17 cellular contexts compared by ENCODE assay signal in genomic region chr12:77816196-77816595, GRCh38. TPM values are rescaled to one million over a fixed set of nuclear protein-coding genes. Genes with fewer than 3 reads are reported as not detected.
DNase-seq lines count a peak whose midpoint lies in the region; ATAC-seq, FAIRE-seq and TF ChIP-seq lines count a peak whose summit lies in the region.
"Had no signal": no experiment of that assay in that cellular context is flagged by ENCODE, and none has a peak within 500 bp of the region (broad histone marks: within the 10 kb centered on the region; RNA-seq: fewer than 3 reads in every experiment).

No MANE protein-coding gene starts in this region.

- ATAC-seq in HG02678 (IDR thresholded peaks at IDR 0.05; ENCODE audit: unreplicated experiment): peak; percentile 87
- ATAC-seq in HG03442 (IDR thresholded peaks at IDR 0.05; ENCODE audit: unreplicated experiment): peak; percentile 90
- ATAC-seq: natural killer cell had no signal

- H3K4me3 ChIP-seq in GM12865 (ENCODE audit: low read depth, low read length): no peak overlapping the region
- H3K4me3 ChIP-seq: smooth muscle cell had no signal

- H3K4me1 Mint-ChIP-seq in activated CD4-positive, alpha-beta T cell treated with anti-CD3 and anti-CD28 coated beads, Interleukin-2, amount 10 ng/mL, durations not matched to agents 24 days and 14 days: no peaks in the 10 kb centered on the region
- H3K4me1 Mint-ChIP-seq: central memory CD8-positive, alpha-beta T cell; natural killer cell had no signal

- DNase-seq in GM12865 (ENCODE audit: low read depth) (peak; percentile 59), GM19239 (ENCODE audit: insufficient read length, low spot score) (peak; percentile 1), head of caudate nucleus (no peak), NAMALWA (ENCODE audit: low spot score) (no peak), dedifferentiated amniotic fluid mesenchymal stem cell (ENCODE audit: extremely low spot score) (no peak)
- DNase-seq in activated CD4-positive, alpha-beta T cell treated with anti-CD3 and anti-CD28 coated beads, Interleukin-2, amount 10 ng/mL, durations not matched to agents 24 days and 14 days: no peak
- DNase-seq: activated CD4-positive, alpha-beta T cell treated with anti-CD3 and anti-CD28 coated beads for 1 hour; activated naive CD4-positive, alpha-beta T cell; EL; H9; natural killer cell; SHP77 treated with DMSO at 0.1 percent for 48 hours had no signal

- intact Hi-C loops in activated CD4-positive, alpha-beta T cell treated with anti-CD3 and anti-CD28 coated beads, Interleukin-2, amount 10 ng/mL, durations not matched to agents 24 days and 14 days (cut with micrococcal nuclease): no loop called here
- intact Hi-C loops in head of caudate nucleus (cut with DNase I): no loop called here

- FAIRE-seq in GM19239 (lab: Jason Lieb, UNC): no peak
- FAIRE-seq: islet of Langerhans had no signal

- no peak for TF ChIP-seq CTCF in GM12865 (IDR thresholded peaks at IDR 0.05; ENCODE audit: insufficient read depth, low read depth, low read length, missing control alignments)

- no peak overlapping the region for H3K4me3 Mint-ChIP-seq in activated CD4-positive, alpha-beta T cell treated with anti-CD3 and anti-CD28 coated beads, Interleukin-2, amount 10 ng/mL, durations not matched to agents 24 days and 14 days
- H3K4me3 Mint-ChIP-seq: central memory CD8-positive, alpha-beta T cell; H9; natural killer cell had no signal

- H3K27me3 Mint-ChIP-seq in activated CD4-positive, alpha-beta T cell treated with anti-CD3 and anti-CD28 coated beads, Interleukin-2, amount 10 ng/mL, durations not matched to agents 24 days and 14 days: no peaks in the 10 kb centered on the region
- H3K27me3 Mint-ChIP-seq: central memory CD8-positive, alpha-beta T cell had no signal

- H3K36me3 Mint-ChIP-seq in activated CD4-positive, alpha-beta T cell treated with anti-CD3 and anti-CD28 coated beads, Interleukin-2, amount 10 ng/mL, durations not matched to agents 24 days and 14 days (ENCODE audit: low read depth): no peaks in the 10 kb centered on the region
- H3K36me3 Mint-ChIP-seq: natural killer cell had no signal

- no peaks in the 10 kb centered on the region for H3K9me3 Mint-ChIP-seq in activated CD4-positive, alpha-beta T cell treated with anti-CD3 and anti-CD28 coated beads, Interleukin-2, amount 10 ng/mL, durations not matched to agents 24 days and 14 days
- H3K9me3 Mint-ChIP-seq: central memory CD8-positive, alpha-beta T cell; H9 had no signal

- H3K27ac Mint-ChIP-seq in activated CD4-positive, alpha-beta T cell treated with anti-CD3 and anti-CD28 coated beads, Interleukin-2, amount 10 ng/mL, durations not matched to agents 24 days and 14 days: no peak overlapping the region
- H3K27ac Mint-ChIP-seq: H9, natural killer cell had no signal

RNA-seq across cellular contexts. Expression of gene NAV3, which starts 14.5 kb away (rescaled TPM):
- total RNA-seq in activated CD4-positive, alpha-beta T cell treated with anti-CD3 and anti-CD28 coated beads, Interleukin-2, amount 10 ng/mL, durations not matched to agents 24 days and 14 days: not detected in 2 replicates
- total RNA-seq: natural killer cell had no signal

Comparison
In these comparisons a context has a peak if more than half of its experiments do, and no peak if none do; other contexts are left out.
1. DNase-seq: peak in GM12865 (single experiment) and GM19239 (single experiment); none in activated CD4-positive, alpha-beta T cell treated with anti-CD3 and anti-CD28 coated beads, Interleukin-2, amount 10 ng/mL, durations not matched to agents 24 days and 14 days (single experiment), head of caudate nucleus (0 of 42), NAMALWA (single experiment) and dedifferentiated amniotic fluid mesenchymal stem cell (single experiment).